ENCODE assay signal across 1 cellular context in the genomic region with DNA sequence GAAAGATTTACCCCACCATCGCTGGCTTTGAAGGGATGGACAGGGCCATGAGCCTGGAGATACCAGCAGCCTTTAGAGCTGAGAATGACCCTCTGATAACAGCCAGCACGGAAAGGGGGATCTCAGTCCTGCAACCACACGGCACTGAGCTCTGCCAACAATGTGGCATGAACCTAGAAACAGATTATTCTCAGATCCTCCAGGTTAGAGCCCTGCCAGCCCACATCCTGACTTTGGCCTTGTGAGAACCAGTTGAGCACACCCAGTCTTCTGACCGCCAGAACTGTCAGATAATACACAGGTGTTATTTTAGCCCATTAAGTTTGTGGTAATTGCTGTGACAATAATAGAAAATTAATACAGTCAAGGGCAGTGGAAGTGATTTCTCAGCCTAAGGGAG.
TF ChIP-seq lines count a peak whose summit lies in the region.

No MANE protein-coding gene starts in this region.

TF ChIP-seq in GM23338, 12 proteins besides CTCF, POLR2A, EP300 and RAD21 (continued from another document):
- TF ChIP-seq, protein P1, sequence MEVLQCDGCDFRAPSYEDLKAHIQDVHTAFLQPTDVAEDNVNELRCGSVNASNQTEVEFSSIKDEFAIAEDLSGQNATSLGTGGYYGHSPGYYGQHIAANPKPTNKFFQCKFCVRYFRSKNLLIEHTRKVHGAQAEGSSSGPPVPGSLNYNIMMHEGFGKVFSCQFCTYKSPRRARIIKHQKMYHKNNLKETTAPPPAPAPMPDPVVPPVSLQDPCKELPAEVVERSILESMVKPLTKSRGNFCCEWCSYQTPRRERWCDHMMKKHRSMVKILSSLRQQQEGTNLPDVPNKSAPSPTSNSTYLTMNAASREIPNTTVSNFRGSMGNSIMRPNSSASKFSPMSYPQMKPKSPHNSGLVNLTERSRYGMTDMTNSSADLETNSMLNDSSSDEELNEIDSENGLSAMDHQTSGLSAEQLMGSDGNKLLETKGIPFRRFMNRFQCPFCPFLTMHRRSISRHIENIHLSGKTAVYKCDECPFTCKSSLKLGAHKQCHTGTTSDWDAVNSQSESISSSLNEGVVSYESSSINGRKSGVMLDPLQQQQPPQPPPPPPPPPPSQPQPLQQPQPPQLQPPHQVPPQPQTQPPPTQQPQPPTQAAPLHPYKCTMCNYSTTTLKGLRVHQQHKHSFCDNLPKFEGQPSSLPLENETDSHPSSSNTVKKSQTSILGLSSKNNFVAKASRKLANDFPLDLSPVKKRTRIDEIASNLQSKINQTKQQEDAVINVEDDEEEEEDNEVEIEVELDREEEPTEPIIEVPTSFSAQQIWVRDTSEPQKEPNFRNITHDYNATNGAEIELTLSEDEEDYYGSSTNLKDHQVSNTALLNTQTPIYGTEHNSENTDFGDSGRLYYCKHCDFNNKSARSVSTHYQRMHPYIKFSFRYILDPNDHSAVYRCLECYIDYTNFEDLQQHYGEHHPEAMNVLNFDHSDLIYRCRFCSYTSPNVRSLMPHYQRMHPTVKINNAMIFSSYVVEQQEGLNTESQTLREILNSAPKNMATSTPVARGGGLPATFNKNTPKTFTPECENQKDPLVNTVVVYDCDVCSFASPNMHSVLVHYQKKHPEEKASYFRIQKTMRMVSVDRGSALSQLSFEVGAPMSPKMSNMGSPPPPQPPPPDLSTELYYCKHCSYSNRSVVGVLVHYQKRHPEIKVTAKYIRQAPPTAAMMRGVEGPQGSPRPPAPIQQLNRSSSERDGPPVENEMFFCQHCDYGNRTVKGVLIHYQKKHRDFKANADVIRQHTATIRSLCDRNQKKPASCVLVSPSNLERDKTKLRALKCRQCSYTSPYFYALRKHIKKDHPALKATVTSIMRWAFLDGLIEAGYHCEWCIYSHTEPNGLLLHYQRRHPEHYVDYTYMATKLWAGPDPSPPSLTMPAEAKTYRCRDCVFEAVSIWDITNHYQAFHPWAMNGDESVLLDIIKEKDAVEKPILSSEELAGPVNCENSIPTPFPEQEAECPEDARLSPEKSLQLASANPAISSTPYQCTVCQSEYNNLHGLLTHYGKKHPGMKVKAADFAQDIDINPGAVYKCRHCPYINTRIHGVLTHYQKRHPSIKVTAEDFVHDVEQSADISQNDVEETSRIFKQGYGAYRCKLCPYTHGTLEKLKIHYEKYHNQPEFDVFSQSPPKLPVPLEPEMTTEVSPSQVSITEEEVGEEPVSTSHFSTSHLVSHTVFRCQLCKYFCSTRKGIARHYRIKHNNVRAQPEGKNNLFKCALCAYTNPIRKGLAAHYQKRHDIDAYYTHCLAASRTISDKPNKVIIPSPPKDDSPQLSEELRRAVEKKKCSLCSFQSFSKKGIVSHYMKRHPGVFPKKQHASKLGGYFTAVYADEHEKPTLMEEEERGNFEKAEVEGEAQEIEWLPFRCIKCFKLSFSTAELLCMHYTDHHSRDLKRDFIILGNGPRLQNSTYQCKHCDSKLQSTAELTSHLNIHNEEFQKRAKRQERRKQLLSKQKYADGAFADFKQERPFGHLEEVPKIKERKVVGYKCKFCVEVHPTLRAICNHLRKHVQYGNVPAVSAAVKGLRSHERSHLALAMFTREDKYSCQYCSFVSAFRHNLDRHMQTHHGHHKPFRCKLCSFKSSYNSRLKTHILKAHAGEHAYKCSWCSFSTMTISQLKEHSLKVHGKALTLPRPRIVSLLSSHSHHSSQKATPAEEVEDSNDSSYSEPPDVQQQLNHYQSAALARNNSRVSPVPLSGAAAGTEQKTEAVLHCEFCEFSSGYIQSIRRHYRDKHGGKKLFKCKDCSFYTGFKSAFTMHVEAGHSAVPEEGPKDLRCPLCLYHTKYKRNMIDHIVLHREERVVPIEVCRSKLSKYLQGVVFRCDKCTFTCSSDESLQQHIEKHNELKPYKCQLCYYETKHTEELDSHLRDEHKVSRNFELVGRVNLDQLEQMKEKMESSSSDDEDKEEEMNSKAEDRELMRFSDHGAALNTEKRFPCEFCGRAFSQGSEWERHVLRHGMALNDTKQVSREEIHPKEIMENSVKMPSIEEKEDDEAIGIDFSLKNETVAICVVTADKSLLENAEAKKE (CRISPR knock-in tag; IDR thresholded peaks at IDR 0.05) = no peak
